ENCODE assay signal across 1 cellular context in the genomic region with DNA sequence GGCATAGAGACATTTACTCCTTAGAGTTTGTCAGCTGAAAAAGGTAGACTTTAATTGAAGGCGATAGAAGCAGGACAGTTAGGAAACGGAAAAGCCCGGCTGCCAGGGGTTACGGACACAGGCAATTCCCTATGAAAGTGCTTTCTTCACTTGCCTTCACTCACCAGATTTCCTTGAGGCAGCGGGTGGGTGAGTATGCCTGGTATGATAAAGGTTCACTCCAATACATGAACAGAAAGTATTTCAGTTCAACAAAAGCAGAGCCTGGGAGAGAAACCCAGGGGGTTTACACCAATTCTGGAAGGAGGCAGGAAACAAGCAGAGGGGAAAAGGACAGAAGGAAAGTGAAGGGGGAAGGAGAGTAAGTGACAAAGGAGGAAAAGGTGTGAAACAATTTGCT.
TF ChIP-seq lines count a peak whose summit lies in the region.

No MANE protein-coding gene starts in this region.

TF ChIP-seq in GM23338, 12 proteins besides CTCF, POLR2A, EP300 and RAD21 (continued from another document):
- TF ChIP-seq, protein P1, sequence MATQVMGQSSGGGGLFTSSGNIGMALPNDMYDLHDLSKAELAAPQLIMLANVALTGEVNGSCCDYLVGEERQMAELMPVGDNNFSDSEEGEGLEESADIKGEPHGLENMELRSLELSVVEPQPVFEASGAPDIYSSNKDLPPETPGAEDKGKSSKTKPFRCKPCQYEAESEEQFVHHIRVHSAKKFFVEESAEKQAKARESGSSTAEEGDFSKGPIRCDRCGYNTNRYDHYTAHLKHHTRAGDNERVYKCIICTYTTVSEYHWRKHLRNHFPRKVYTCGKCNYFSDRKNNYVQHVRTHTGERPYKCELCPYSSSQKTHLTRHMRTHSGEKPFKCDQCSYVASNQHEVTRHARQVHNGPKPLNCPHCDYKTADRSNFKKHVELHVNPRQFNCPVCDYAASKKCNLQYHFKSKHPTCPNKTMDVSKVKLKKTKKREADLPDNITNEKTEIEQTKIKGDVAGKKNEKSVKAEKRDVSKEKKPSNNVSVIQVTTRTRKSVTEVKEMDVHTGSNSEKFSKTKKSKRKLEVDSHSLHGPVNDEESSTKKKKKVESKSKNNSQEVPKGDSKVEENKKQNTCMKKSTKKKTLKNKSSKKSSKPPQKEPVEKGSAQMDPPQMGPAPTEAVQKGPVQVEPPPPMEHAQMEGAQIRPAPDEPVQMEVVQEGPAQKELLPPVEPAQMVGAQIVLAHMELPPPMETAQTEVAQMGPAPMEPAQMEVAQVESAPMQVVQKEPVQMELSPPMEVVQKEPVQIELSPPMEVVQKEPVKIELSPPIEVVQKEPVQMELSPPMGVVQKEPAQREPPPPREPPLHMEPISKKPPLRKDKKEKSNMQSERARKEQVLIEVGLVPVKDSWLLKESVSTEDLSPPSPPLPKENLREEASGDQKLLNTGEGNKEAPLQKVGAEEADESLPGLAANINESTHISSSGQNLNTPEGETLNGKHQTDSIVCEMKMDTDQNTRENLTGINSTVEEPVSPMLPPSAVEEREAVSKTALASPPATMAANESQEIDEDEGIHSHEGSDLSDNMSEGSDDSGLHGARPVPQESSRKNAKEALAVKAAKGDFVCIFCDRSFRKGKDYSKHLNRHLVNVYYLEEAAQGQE (IDR thresholded peaks at IDR 0.05; ENCODE audit: unreplicated experiment), result no peak
